1 cellular context compared by ENCODE assay signal in the genomic region with DNA sequence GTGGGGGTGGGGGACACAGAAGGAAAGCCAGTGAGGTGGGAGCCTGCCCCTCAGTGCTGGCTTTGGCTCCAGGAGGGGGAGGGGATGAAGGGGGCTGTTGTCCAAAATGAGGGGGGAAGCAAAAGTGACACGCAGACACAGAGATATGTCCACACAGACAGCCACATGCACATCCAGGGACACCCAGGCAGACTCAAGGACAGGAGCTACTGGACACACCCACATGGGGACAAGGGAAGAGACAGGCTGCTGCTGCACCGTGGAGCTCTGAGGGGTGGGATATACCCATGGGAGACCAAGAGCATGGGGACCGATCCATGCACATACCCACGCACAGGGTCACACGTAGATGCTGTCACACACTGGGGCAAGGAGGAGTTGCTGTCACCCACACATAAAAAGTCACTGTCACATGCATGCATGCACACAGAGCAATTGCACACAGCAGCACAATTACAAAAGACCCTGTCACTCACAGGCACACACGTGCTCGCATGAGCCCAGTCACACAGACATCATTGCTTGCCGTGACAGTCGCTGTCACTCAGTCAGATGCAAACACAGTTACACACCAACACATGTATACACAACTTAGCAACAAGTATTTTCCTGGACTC.
TF ChIP-seq lines count a peak whose summit lies in the region.

No MANE protein-coding gene starts in this region.

TF ChIP-seq in HepG2, 621 proteins besides CTCF, POLR2A, EP300 and RAD21 (continued from another document and continues in another):
- TF ChIP-seq, protein P1, sequence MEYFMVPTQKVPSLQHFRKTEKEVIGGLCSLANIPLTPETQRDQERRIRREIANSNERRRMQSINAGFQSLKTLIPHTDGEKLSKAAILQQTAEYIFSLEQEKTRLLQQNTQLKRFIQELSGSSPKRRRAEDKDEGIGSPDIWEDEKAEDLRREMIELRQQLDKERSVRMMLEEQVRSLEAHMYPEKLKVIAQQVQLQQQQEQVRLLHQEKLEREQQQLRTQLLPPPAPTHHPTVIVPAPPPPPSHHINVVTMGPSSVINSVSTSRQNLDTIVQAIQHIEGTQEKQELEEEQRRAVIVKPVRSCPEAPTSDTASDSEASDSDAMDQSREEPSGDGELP (IDR thresholded peaks at IDR 0.05; ENCODE audit: borderline replicate concordance, low read depth): no peak
- no peak for TF ChIP-seq ZEB1 (IDR thresholded peaks at IDR 0.05; ENCODE audit: insufficient replicate concordance, low read depth)
- TF ChIP-seq ZNF724P (CRISPR knock-in tag; IDR thresholded peaks at IDR 0.05; ENCODE audit: borderline replicate concordance): no peak
- TF ChIP-seq ZBTB33 (CRISPR knock-in tag; IDR thresholded peaks at IDR 0.05): peak; percentile 19; the same call in 1 of the 2 replicates
- TF ChIP-seq NCOA2 (CRISPR knock-in tag; IDR thresholded peaks at IDR 0.05): no peak
- no peak for TF ChIP-seq ZNF850 (CRISPR knock-in tag; conservative IDR thresholded peaks at IDR 0.05)
- no peak for TF ChIP-seq NCOA5 (CRISPR knock-in tag; IDR thresholded peaks at IDR 0.05)
- TF ChIP-seq DNMT1 (CRISPR knock-in tag; IDR thresholded peaks at IDR 0.05): 0 out of 2 replicates have a peak, but pooled peaks have one; percentile 33
- 0 out of 2 replicates have a peak, but pooled peaks have one; percentile 57 for TF ChIP-seq ZSCAN21 (CRISPR knock-in tag; IDR thresholded peaks at IDR 0.05; ENCODE audit: borderline replicate concordance)
- TF ChIP-seq ZNF883 (CRISPR knock-in tag; IDR thresholded peaks at IDR 0.05; ENCODE audit: not compliant biosample characterization): peak; percentile 10
- 0 out of 2 replicates have a peak, but pooled peaks have one; percentile 72 for TF ChIP-seq MATR3 (CRISPR knock-in tag; IDR thresholded peaks at IDR 0.05)
- TF ChIP-seq MXD3 (CRISPR knock-in tag; IDR thresholded peaks at IDR 0.05): no peak; the same call in 1 of the 2 replicates
- no peak for TF ChIP-seq ZNF614 (CRISPR knock-in tag; IDR thresholded peaks at IDR 0.05; ENCODE audit: borderline replicate concordance)
- TF ChIP-seq SIX1 (CRISPR knock-in tag; IDR thresholded peaks at IDR 0.05; ENCODE audit: borderline replicate concordance): no peak
- peak; percentile 50; the same call in 1 of the 2 replicates for TF ChIP-seq HDAC2 (CRISPR knock-in tag; IDR thresholded peaks at IDR 0.05)
- no peak for TF ChIP-seq ZNF558 (CRISPR knock-in tag; IDR thresholded peaks at IDR 0.05; ENCODE audit: borderline replicate concordance)
- no peak for TF ChIP-seq ZNF619 (CRISPR knock-in tag; IDR thresholded peaks at IDR 0.05)
- peak; percentile 25; the same call in 1 of the 2 replicates for TF ChIP-seq ZSCAN29 (CRISPR knock-in tag; conservative IDR thresholded peaks at IDR 0.05)
- TF ChIP-seq ZSCAN12 (CRISPR knock-in tag; IDR thresholded peaks at IDR 0.05): no peak
- no peak for TF ChIP-seq EEA1 (CRISPR knock-in tag; IDR thresholded peaks at IDR 0.05; ENCODE audit: borderline replicate concordance)
- TF ChIP-seq SRF (IDR thresholded peaks at IDR 0.05; ENCODE audit: low read depth, low read length): no peak
- TF ChIP-seq DPF2 (CRISPR knock-in tag; IDR thresholded peaks at IDR 0.05; ENCODE audit: borderline replicate concordance, low read depth): peak; percentile 6; the same call in 1 of the 2 replicates
- TF ChIP-seq ZNF496 (CRISPR knock-in tag; IDR thresholded peaks at IDR 0.05; ENCODE audit: insufficient replicate concordance): no peak
- no peak for TF ChIP-seq ZNF138 (CRISPR knock-in tag; IDR thresholded peaks at IDR 0.05; ENCODE audit: low read depth)
- no peak for TF ChIP-seq ZNF260 (CRISPR knock-in tag; IDR thresholded peaks at IDR 0.05; ENCODE audit: borderline replicate concordance, low read depth)
- TF ChIP-seq ZNF781 (CRISPR knock-in tag; IDR thresholded peaks at IDR 0.05; ENCODE audit: borderline replicate concordance, not compliant biosample characterization): no peak
- no peak for TF ChIP-seq U2AF2 (IDR thresholded peaks at IDR 0.05; ENCODE audit: low read depth, low read length)
- TF ChIP-seq, protein P2, sequence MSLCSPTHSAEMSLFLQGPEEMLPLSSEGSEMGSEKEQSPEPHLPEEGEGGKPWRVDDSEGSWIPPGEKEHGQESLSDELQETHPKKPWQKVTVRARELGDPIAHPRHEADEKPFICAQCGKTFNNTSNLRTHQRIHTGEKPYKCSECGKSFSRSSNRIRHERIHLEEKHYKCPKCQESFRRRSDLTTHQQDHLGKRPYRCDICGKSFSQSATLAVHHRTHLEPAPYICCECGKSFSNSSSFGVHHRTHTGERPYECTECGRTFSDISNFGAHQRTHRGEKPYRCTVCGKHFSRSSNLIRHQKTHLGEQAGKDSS (CRISPR knock-in tag; IDR thresholded peaks at IDR 0.05; ENCODE audit: borderline replicate concordance, low read depth): 0 out of 2 replicates have a peak, but pooled peaks have one; percentile 51
- TF ChIP-seq MTERF4 (CRISPR knock-in tag; IDR thresholded peaks at IDR 0.05): no peak
- TF ChIP-seq TCF12 (IDR thresholded peaks at IDR 0.05): no peak
- no peak for TF ChIP-seq TCF12 (CRISPR knock-in tag; IDR thresholded peaks at IDR 0.05)
- TF ChIP-seq FOXP4 (CRISPR knock-in tag; IDR thresholded peaks at IDR 0.05): no peak
- no peak for TF ChIP-seq ZSCAN25 (CRISPR knock-in tag; IDR thresholded peaks at IDR 0.05)
- TF ChIP-seq REPIN1 (CRISPR knock-in tag; IDR thresholded peaks at IDR 0.05; ENCODE audit: borderline replicate concordance, low read depth): no peak
- peak; percentile 89; the same call in 1 of the 2 replicates for TF ChIP-seq KLF9 (CRISPR knock-in tag; IDR thresholded peaks at IDR 0.05; ENCODE audit: low read depth)
- TF ChIP-seq HMG20B (CRISPR knock-in tag; conservative IDR thresholded peaks at IDR 0.05): no peak
- peak; percentile 43 for TF ChIP-seq TEAD3 (CRISPR knock-in tag; optimal IDR thresholded peaks at IDR 0.05; ENCODE audit: borderline replicate concordance)
- TF ChIP-seq JUN (CRISPR knock-in tag; IDR thresholded peaks at IDR 0.05): no peak
- TF ChIP-seq ERF (CRISPR knock-in tag; IDR thresholded peaks at IDR 0.05): peak; percentile 22; the same call in 1 of the 2 replicates
- no peak for TF ChIP-seq ZSCAN20 (CRISPR knock-in tag; IDR thresholded peaks at IDR 0.05; ENCODE audit: borderline replicate concordance)
- 0 out of 2 replicates have a peak, but pooled peaks have one; percentile 45 for TF ChIP-seq ZHX1 (CRISPR knock-in tag; IDR thresholded peaks at IDR 0.05; ENCODE audit: low read depth)
- no peak for TF ChIP-seq SMAD3 (CRISPR knock-in tag; IDR thresholded peaks at IDR 0.05)
- no peak for TF ChIP-seq ZNF230 (CRISPR knock-in tag; IDR thresholded peaks at IDR 0.05)
- TF ChIP-seq, protein P3, sequence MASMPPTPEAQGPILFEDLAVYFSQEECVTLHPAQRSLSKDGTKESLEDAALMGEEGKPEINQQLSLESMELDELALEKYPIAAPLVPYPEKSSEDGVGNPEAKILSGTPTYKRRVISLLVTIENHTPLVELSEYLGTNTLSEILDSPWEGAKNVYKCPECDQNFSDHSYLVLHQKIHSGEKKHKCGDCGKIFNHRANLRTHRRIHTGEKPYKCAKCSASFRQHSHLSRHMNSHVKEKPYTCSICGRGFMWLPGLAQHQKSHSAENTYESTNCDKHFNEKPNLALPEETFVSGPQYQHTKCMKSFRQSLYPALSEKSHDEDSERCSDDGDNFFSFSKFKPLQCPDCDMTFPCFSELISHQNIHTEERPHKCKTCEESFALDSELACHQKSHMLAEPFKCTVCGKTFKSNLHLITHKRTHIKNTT (CRISPR knock-in tag; IDR thresholded peaks at IDR 0.05): no peak
- no peak for TF ChIP-seq SMC3 (IDR thresholded peaks at IDR 0.05; ENCODE audit: low read length)
- no peak for TF ChIP-seq GTF3A (CRISPR knock-in tag; conservative IDR thresholded peaks at IDR 0.05)
- TF ChIP-seq TAF15 (IDR thresholded peaks at IDR 0.05; ENCODE audit: low read depth, low read length, poor library complexity, severe bottlenecking): no peak
- no peak for TF ChIP-seq TAF1 (CRISPR knock-in tag; IDR thresholded peaks at IDR 0.05)
- TF ChIP-seq NBN (conservative IDR thresholded peaks at IDR 0.05): no peak
- no peak for TF ChIP-seq SIN3B (IDR thresholded peaks at IDR 0.05; ENCODE audit: low read length)
- no peak for TF ChIP-seq TBP (CRISPR knock-in tag; IDR thresholded peaks at IDR 0.05)
- TF ChIP-seq KDM4B (CRISPR knock-in tag; IDR thresholded peaks at IDR 0.05): 0 out of 2 replicates have a peak, but pooled peaks have one; percentile 18
- TF ChIP-seq ZNF766 (CRISPR knock-in tag; IDR thresholded peaks at IDR 0.05; ENCODE audit: borderline replicate concordance): no peak
- 0 out of 2 replicates have a peak, but pooled peaks have one; percentile 29 for TF ChIP-seq ZNF205 (CRISPR knock-in tag; IDR thresholded peaks at IDR 0.05)
- no peak for TF ChIP-seq XRCC5 (optimal IDR thresholded peaks at IDR 0.05; ENCODE audit: low read length)
